2 cellular contexts compared by ENCODE assay signal in the genomic region with DNA sequence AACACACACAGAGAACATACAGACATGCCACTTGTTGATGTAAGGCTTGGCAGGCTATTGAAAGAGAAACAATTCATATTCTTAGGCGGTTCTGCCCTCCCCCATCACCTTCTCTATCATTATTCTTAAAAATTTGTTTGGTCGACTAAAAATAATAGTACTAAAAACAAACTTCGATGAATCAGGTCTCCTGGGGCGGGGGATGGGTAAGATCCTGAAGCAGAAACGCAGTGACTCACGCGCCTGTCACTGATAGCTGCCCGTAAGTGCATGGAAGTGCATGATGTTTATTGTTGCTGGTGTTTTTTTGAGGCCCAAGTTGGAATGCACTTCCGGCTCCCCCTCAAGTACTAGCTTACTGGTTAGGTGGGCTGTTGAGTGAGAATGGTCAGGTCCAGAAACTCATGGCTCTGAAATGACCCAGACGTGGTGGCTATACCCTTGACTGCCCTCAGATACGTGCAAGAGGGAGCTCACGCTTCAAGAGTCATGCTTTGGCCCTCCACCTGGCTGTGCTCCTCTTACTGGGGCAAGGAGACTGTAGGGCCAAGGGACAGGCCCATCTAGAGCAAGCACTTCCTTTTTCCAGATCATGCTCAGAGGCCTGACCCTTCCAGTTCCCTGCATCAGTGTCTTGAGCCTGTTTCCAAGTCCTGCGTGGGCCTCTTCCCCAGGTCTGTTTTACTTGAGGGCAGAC.
TF ChIP-seq lines count a peak whose summit lies in the region.

No MANE protein-coding gene starts in this region.

TF ChIP-seq in GM12878, 131 proteins besides CTCF, POLR2A, EP300 and RAD21 (continues in another document):
- TF ChIP-seq SPI1 (IDR thresholded peaks at IDR 0.05; ENCODE audit: borderline replicate concordance, insufficient read depth, low read depth, low read length) (peak; percentile 96), EED (IDR thresholded peaks at IDR 0.05; ENCODE audit: low read depth) (peak; percentile 54), RB1 (IDR thresholded peaks at IDR 0.05; ENCODE audit: borderline replicate concordance) (no peak), EGR1 (IDR thresholded peaks at IDR 0.05; ENCODE audit: borderline replicate concordance in 1 of 2, low read depth in 2 of 2, low read length in 2 of 2) (peak in 1 of 2 experiments; percentile 45; a peak in 1 of 3 replicates), MXI1 (IDR thresholded peaks at IDR 0.05; ENCODE audit: low read depth, low read length) (no peak), PAX5 (IDR thresholded peaks at IDR 0.05; ENCODE audit: borderline replicate concordance, low read depth, low read length) (peak; percentile 73; the same call in 1 of the 2 replicates), ZBED1 (IDR thresholded peaks at IDR 0.05; ENCODE audit: borderline replicate concordance) (peak; percentile 20; the same call in 1 of the 2 replicates), ETV6 (conservative IDR thresholded peaks at IDR 0.05 in 1 of 2, IDR thresholded peaks at IDR 0.05 in 1 of 2; ENCODE audit: borderline replicate concordance in 1 of 2, low read depth in 1 of 2) (peak in 1 of 2 experiments; percentile 80; a peak in 2 of 4 replicates), MEF2B (IDR thresholded peaks at IDR 0.05; ENCODE audit: partially characterized antibody, poor library complexity, severe bottlenecking) (peak; percentile 22), RUNX3 (IDR thresholded peaks at IDR 0.05; ENCODE audit: low read length) (no peak), YY1 (IDR thresholded peaks at IDR 0.05; ENCODE audit: low read depth, low read length) (peak; percentile 6; the same call in 1 of the 2 replicates), BHLHE40 (IDR thresholded peaks at IDR 0.05; ENCODE audit: borderline replicate concordance in 1 of 2, low read depth in 2 of 2, low read length in 1 of 2) (peak in 1 of 2 experiments; percentile 21; a peak in 1 of 4 replicates), IRF4 (IDR thresholded peaks at IDR 0.05; ENCODE audit: low read depth, low read length) (peak; percentile 20; the same call in 1 of the 2 replicates), CREM (IDR thresholded peaks at IDR 0.05; ENCODE audit: low read depth) (peak; percentile 60; the same call in 1 of the 2 replicates), IKZF2 (IDR thresholded peaks at IDR 0.05) (0 out of 4 replicates have a peak, but pooled peaks of 1 of the 2 experiments have one; percentile 14), POLR2AphosphoS5 (IDR thresholded peaks at IDR 0.05; ENCODE audit: low read length) (0 out of 2 replicates have a peak, but pooled peaks have one; percentile 40), SRF (IDR thresholded peaks at IDR 0.05; ENCODE audit: low read depth in 2 of 2, low read length in 2 of 2) (peak in 1 of 2 experiments; percentile 77; a peak in 2 of 4 replicates), BCL11A (IDR thresholded peaks at IDR 0.05; ENCODE audit: low read depth, low read length) (peak; percentile 60; the same call in 1 of the 2 replicates), TAF1 (IDR thresholded peaks at IDR 0.05; ENCODE audit: borderline replicate concordance, low read depth, low read length) (0 out of 2 replicates have a peak, but pooled peaks have one; percentile 20)
- TF ChIP-seq, protein P1, sequence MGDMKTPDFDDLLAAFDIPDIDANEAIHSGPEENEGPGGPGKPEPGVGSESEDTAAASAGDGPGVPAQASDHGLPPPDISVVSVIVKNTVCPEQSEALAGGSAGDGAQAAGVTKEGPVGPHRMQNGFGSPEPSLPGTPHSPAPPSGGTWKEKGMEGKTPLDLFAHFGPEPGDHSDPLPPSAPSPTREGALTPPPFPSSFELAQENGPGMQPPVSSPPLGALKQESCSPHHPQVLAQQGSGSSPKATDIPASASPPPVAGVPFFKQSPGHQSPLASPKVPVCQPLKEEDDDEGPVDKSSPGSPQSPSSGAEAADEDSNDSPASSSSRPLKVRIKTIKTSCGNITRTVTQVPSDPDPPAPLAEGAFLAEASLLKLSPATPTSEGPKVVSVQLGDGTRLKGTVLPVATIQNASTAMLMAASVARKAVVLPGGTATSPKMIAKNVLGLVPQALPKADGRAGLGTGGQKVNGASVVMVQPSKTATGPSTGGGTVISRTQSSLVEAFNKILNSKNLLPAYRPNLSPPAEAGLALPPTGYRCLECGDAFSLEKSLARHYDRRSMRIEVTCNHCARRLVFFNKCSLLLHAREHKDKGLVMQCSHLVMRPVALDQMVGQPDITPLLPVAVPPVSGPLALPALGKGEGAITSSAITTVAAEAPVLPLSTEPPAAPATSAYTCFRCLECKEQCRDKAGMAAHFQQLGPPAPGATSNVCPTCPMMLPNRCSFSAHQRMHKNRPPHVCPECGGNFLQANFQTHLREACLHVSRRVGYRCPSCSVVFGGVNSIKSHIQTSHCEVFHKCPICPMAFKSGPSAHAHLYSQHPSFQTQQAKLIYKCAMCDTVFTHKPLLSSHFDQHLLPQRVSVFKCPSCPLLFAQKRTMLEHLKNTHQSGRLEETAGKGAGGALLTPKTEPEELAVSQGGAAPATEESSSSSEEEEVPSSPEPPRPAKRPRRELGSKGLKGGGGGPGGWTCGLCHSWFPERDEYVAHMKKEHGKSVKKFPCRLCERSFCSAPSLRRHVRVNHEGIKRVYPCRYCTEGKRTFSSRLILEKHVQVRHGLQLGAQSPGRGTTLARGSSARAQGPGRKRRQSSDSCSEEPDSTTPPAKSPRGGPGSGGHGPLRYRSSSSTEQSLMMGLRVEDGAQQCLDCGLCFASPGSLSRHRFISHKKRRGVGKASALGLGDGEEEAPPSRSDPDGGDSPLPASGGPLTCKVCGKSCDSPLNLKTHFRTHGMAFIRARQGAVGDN (IDR thresholded peaks at IDR 0.05), result peak; percentile 60; the same call in 1 of the 2 replicates
- TF ChIP-seq, protein P2, sequence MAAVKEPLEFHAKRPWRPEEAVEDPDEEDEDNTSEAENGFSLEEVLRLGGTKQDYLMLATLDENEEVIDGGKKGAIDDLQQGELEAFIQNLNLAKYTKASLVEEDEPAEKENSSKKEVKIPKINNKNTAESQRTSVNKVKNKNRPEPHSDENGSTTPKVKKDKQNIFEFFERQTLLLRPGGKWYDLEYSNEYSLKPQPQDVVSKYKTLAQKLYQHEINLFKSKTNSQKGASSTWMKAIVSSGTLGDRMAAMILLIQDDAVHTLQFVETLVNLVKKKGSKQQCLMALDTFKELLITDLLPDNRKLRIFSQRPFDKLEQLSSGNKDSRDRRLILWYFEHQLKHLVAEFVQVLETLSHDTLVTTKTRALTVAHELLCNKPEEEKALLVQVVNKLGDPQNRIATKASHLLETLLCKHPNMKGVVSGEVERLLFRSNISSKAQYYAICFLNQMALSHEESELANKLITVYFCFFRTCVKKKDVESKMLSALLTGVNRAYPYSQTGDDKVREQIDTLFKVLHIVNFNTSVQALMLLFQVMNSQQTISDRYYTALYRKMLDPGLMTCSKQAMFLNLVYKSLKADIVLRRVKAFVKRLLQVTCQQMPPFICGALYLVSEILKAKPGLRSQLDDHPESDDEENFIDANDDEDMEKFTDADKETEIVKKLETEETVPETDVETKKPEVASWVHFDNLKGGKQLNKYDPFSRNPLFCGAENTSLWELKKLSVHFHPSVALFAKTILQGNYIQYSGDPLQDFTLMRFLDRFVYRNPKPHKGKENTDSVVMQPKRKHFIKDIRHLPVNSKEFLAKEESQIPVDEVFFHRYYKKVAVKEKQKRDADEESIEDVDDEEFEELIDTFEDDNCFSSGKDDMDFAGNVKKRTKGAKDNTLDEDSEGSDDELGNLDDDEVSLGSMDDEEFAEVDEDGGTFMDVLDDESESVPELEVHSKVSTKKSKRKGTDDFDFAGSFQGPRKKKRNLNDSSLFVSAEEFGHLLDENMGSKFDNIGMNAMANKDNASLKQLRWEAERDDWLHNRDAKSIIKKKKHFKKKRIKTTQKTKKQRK (IDR thresholded peaks at IDR 0.05; ENCODE audit: low read depth, low read length), result no peak

TF ChIP-seq in HEK293T, 16 proteins besides CTCF, POLR2A, EP300 and RAD21 (continued from another document):
- no peak for TF ChIP-seq SP1 (IDR thresholded peaks at IDR 0.05)
- no peak for TF ChIP-seq ARNT (IDR thresholded peaks at IDR 0.05)
- TF ChIP-seq BHLHE40 (IDR thresholded peaks at IDR 0.05; ENCODE audit: borderline replicate concordance), result no peak
- TF ChIP-seq, protein P3, sequence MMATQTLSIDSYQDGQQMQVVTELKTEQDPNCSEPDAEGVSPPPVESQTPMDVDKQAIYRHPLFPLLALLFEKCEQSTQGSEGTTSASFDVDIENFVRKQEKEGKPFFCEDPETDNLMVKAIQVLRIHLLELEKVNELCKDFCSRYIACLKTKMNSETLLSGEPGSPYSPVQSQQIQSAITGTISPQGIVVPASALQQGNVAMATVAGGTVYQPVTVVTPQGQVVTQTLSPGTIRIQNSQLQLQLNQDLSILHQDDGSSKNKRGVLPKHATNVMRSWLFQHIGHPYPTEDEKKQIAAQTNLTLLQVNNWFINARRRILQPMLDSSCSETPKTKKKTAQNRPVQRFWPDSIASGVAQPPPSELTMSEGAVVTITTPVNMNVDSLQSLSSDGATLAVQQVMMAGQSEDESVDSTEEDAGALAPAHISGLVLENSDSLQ (IDR thresholded peaks at IDR 0.05), result no peak
- TF ChIP-seq LEF1 (IDR thresholded peaks at IDR 0.05; ENCODE audit: borderline replicate concordance), result no peak
- TF ChIP-seq NFRKB (IDR thresholded peaks at IDR 0.05), result no peak
- TF ChIP-seq FOXA1 (IDR thresholded peaks at IDR 0.05), result no peak
- no peak for TF ChIP-seq L3MBTL2 (conservative IDR thresholded peaks at IDR 0.05)
- no peak for TF ChIP-seq TARDBP (IDR thresholded peaks at IDR 0.05)
- TF ChIP-seq CTBP1 (IDR thresholded peaks at IDR 0.05; ENCODE audit: borderline replicate concordance), result no peak
